16 cellular contexts compared by ENCODE assay signal in the genomic region with DNA sequence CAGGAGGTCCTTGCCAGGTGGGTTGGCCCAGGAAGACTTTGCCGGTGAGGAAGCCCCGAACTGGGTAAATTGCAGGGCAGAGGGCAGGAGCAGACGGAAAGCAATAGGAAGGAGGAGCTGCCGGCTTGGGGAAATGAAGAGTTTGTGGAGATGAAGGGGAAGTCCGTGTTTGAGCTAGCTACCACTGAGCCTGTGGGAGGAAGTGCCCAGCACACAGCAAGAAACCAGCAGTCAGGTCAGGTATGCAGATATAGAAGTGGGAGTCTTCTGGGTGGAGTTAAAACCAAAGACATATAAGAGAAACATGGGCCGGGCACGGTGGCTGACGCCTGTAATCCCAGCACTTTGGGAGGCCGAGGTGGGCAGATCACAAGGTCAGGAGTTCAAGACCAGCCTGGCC. TPM values are rescaled to one million over a fixed set of nuclear protein-coding genes. Genes with fewer than 3 reads are reported as not detected.
DNase-seq lines count a peak whose midpoint lies in the region; ATAC-seq and TF ChIP-seq lines count a peak whose summit lies in the region.
"Had no signal": no experiment of that assay in that cellular context is flagged by ENCODE, and none has a peak within 500 bp of the region (broad histone marks: within the 10 kb centered on the region; RNA-seq: fewer than 3 reads in every experiment).

No MANE protein-coding gene starts in this region.

- no peak overlapping the region for H3K4me3 Mint-ChIP-seq in GM23338
- H3K4me3 Mint-ChIP-seq: activated naive CD4-positive, alpha-beta T cell treated with anti-CD3 and anti-CD28 coated beads for 36 hours had no signal

- H3K27ac Mint-ChIP-seq in GM23338, result no peak overlapping the region
- H3K27ac Mint-ChIP-seq: activated naive CD4-positive, alpha-beta T cell treated with anti-CD3 and anti-CD28 coated beads for 36 hours; progenitor cell of endocrine pancreas had no signal

- no peaks in the 10 kb centered on the region for H4K20me1 ChIP-seq in GM23338 (replicated peaks; ENCODE audit: insufficient read depth)
- H4K20me1 ChIP-seq: BLaER1 had no signal

- H3K9me3 Mint-ChIP-seq in GM23338, result no peaks in the 10 kb centered on the region
- H3K9me3 Mint-ChIP-seq: activated naive CD4-positive, alpha-beta T cell treated with anti-CD3 and anti-CD28 coated beads for 36 hours had no signal

- in situ Hi-C loops in GM13976 (cut with MboI; ENCODE audit: low sequenced_read_pairs, unreplicated experiment), result no loop called here

- no peaks in the 10 kb centered on the region for H3K36me3 Mint-ChIP-seq in GM23338 (ENCODE audit: low read depth)

- no peaks in the 10 kb centered on the region for H3K79me2 ChIP-seq in GM23338 (replicated peaks; ENCODE audit: insufficient read depth)

- no peaks in the 10 kb centered on the region for H3K36me3 ChIP-seq in GM23338 (ENCODE audit: insufficient read depth)
- H3K36me3 ChIP-seq: BLaER1, esophagus squamous epithelium, MG63 had no signal

- peak overlapping the region; percentile 32; the same call in 1 of the 2 replicates for H3K27ac ChIP-seq in GM23338 (ENCODE audit: low read depth)
- H3K27ac ChIP-seq: BLaER1, esophagus squamous epithelium had no signal

- intact Hi-C loops in Right ventricle myocardium superior (cut with DNase I), result no loop called here

- H3K4me3 ChIP-seq in GM23338, result no peak overlapping the region
- H3K4me3 ChIP-seq: BLaER1, esophagus squamous epithelium, MG63 had no signal

- no peaks in the 10 kb centered on the region for H3F3A ChIP-seq in GM23338 (replicated peaks; ENCODE audit: low read depth)

- H3K4me2 ChIP-seq in GM23338, result no peak overlapping the region
- H3K4me2 ChIP-seq: BLaER1 had no signal

- no peak for TF ChIP-seq POLR2A in erythroblast (IDR thresholded peaks at IDR 0.05; ENCODE audit: low read length)

- peak; percentile 32; the same call in 2 of the 3 replicates for ATAC-seq in GM23338
- ATAC-seq in Right ventricle myocardium superior (ENCODE audit: poor library complexity), result no peak
- ATAC-seq: stimulated activated naive CD8-positive, alpha-beta T cell treated with anti-CD3 and anti-CD28 coated beads, Interleukin-15, Interleukin-2, amounts not matched to agents 100 U/mL and 50 U/mL, for 24 hours had no signal

- DNase-seq in GM13976 (ENCODE audit: low spot score) (peak; percentile 62), GM23338 (ENCODE audit: low spot score) (no peak), NCI-H2029 treated with DMSO at 0.1 percent for 48 hours (lab: John Stamatoyannopoulos, UW) (peak; percentile 85), germinal center (ENCODE audit: low spot score) (peak; percentile 30), Right ventricle myocardium superior (no peak), erythroblast (lab: John Stamatoyannopoulos, UW) (no peak), SIG-M5 treated with dmso at 0.1 percent for 504 hours (lab: John Stamatoyannopoulos, UW; ENCODE audit: unreplicated experiment) (no peak), activated T-cell treated with anti-CD3 and anti-CD28 coated beads for 4 hours (no peak)
- DNase-seq: activated naive CD4-positive, alpha-beta T cell treated with anti-CD3 and anti-CD28 coated beads for 36 hours; esophagus squamous epithelium; mesendoderm; MG63; stimulated activated CD4-positive, alpha-beta T cell treated with anti-CD3 and anti-CD28 coated beads, Interleukin-2, amount 100 ng/mL, for 24 hours; stimulated activated naive CD8-positive, alpha-beta T cell treated with anti-CD3 and anti-CD28 coated beads, Interleukin-15, Interleukin-2, amounts not matched to agents 100 U/mL and 50 U/mL, for 24 hours had no signal

- TF ChIP-seq CTCF in GM13976 (IDR thresholded peaks at IDR 0.05; ENCODE audit: borderline replicate concordance, control extremely low read depth, extremely low read depth, insufficient read depth, missing control alignments) (no peak), GM23338 (conservative IDR thresholded peaks at IDR 0.05; ENCODE audit: low read depth in 2 of 2) (no peak)

- H2AFZ ChIP-seq in GM23338, result peak overlapping the region; percentile 96

- H3K9me2 ChIP-seq in GM23338 (ENCODE audit: insufficient read depth), result peaks cover 8% of the 10 kb centered on the region; the same call in 1 of the 2 replicates

- H3K4me1 ChIP-seq in GM23338 (ENCODE audit: insufficient read depth), result no peaks in the 10 kb centered on the region; the same call in 1 of the 2 replicates
- H3K4me1 ChIP-seq: esophagus squamous epithelium had no signal

- peaks cover 6% of the 10 kb centered on the region for H3K4me1 Mint-ChIP-seq in GM23338

- peaks cover 2% of the 10 kb centered on the region for H3K27me3 Mint-ChIP-seq in GM23338 (ENCODE audit: insufficient read depth, low read depth, poor library complexity)
- H3K27me3 Mint-ChIP-seq: progenitor cell of endocrine pancreas had no signal

- H3K27me3 ChIP-seq in GM23338 (ENCODE audit: insufficient read depth), result no peaks in the 10 kb centered on the region
- H3K27me3 ChIP-seq: BLaER1, MG63 had no signal

TF ChIP-seq in GM23338, 12 proteins besides CTCF, POLR2A, EP300 and RAD21 (continues in another document):
- no peak for TF ChIP-seq ETS1 (IDR thresholded peaks at IDR 0.05)
- TF ChIP-seq CREB1 (CRISPR knock-in tag; IDR thresholded peaks at IDR 0.05; ENCODE audit: low read depth), result no peak
- no peak for TF ChIP-seq POLR2AphosphoS5 (IDR thresholded peaks at IDR 0.05; ENCODE audit: low read depth)
- no peak for TF ChIP-seq ZNF114 (CRISPR knock-in tag; IDR thresholded peaks at IDR 0.05)
- TF ChIP-seq EZH2phosphoT487 (IDR thresholded peaks at IDR 0.05; ENCODE audit: unreplicated experiment), result no peak
- TF ChIP-seq STAT1 (IDR thresholded peaks at IDR 0.05; ENCODE audit: unreplicated experiment), result no peak
- TF ChIP-seq JUNB (IDR thresholded peaks at IDR 0.05; ENCODE audit: unreplicated experiment), result no peak
- no peak for TF ChIP-seq REST (IDR thresholded peaks at IDR 0.05; ENCODE audit: unreplicated experiment)

RNA-seq across cellular contexts. Expression of gene CD24, which starts 34.7 kb away (rescaled TPM):
- total RNA-seq in GM23338 (2014; rRNA removed; shearing (Covaris generic)), result 2,810 and 2,907 TPM in 2 replicates
- polyA plus RNA-seq in GM23338 (2016; fragmentation: Nextera tagmentation; extraction: Ambion mirVana), result 1,325 and 1,373 TPM in 2 replicates
- total RNA-seq in Right ventricle myocardium superior, result 0.75 TPM

Comparison
In these comparisons a context has a peak if more than half of its experiments do, and no peak if none do; other contexts are left out.
1. DNase-seq: peak in GM13976 (single experiment), NCI-H2029 treated with DMSO at 0.1 percent for 48 hours (single experiment) and germinal center (single experiment); none in GM23338 (single experiment), Right ventricle myocardium superior (single experiment), erythroblast (0 of 2), SIG-M5 treated with dmso at 0.1 percent for 504 hours (single experiment) and activated T-cell treated with anti-CD3 and anti-CD28 coated beads for 4 hours (single experiment).
2. RNA of gene CD24, which starts 34.7 kb away (total RNA-seq): 2,810 to 2,907 TPM in GM23338; 0.75 TPM in Right ventricle myocardium superior (single experiment); every median in the first group is over 1,000 times any median in the second.